19 cellular contexts compared by ENCODE assay signal in the genomic region with DNA sequence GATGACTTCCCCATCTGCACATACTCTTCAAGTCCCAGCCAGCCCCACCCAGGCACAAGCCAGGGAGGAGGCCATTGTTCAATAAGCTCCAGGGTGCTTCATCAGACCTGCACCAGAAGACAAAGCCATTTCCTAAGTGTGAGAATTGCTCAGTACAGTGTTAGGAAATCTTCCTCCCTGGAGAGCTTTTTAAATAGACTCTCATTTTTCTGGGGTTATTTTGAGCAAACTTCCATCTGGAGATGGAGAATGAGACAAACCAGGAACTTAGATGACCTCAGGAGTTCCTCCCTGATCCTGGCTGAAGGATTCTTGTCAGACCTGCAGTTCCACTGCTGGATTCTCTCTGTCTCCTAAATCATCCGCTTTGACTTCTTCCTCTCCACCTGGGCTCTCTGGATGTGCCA.
DNase-seq lines count a peak whose midpoint lies in the region; ATAC-seq and TF ChIP-seq lines count a peak whose summit lies in the region.
"Had no signal": no experiment of that assay in that cellular context is flagged by ENCODE, and none has a peak within 500 bp of the region (broad histone marks: within the 10 kb centered on the region; RNA-seq: fewer than 3 reads in every experiment).

No MANE protein-coding gene starts in this region.

- H3K4me1 ChIP-seq in GM23248 (ENCODE audit: insufficient read depth) (peaks cover 27% of the 10 kb centered on the region), body of pancreas (no peaks in the 10 kb centered on the region), heart right ventricle (peaks cover 0 to 31% (median 14%) of the 10 kb centered on the region in 9 donors), hepatocyte (ENCODE audit: insufficient read depth) (no peaks in the 10 kb centered on the region)
- H3K4me1 ChIP-seq: BE2C, Caco-2 had no signal

- TF ChIP-seq POLR2A in body of pancreas (IDR thresholded peaks at IDR 0.05): no peak

- H3K4me3 ChIP-seq in GM23248: no peak overlapping the region
- H3K4me3 ChIP-seq in body of pancreas: no peak overlapping the region
- H3K4me3 ChIP-seq in heart right ventricle: no peak overlapping the region
- H3K4me3 ChIP-seq in skeletal muscle cell (ENCODE audit: low read depth, low read length): no peak overlapping the region
- H3K4me3 ChIP-seq in hepatocyte: no peak overlapping the region
- H3K4me3 ChIP-seq: mucosa of descending colon, tibial artery had no signal

- TF ChIP-seq CTCF in body of pancreas (IDR thresholded peaks at IDR 0.05) (no peak), heart right ventricle (IDR thresholded peaks at IDR 0.05) (no peak), hepatocyte (IDR thresholded peaks at IDR 0.05; ENCODE audit: poor library complexity) (no peak)

- no peaks in the 10 kb centered on the region for H3K79me2 ChIP-seq in GM23248 (ENCODE audit: insufficient read depth)
- no peaks in the 10 kb centered on the region for H3K79me2 ChIP-seq in hepatocyte

- H3K27ac ChIP-seq in GM23248 (peak overlapping the region; percentile 31; the same call in 1 of the 2 replicates), body of pancreas (no peak overlapping the region), heart right ventricle (peak overlapping the region in 1 of 10 donors; percentile 11), hepatocyte (no peak overlapping the region)

- peak; percentile 72 for DNase-seq in GM23248
- DNase-seq in body of pancreas: no peak
- no peak for DNase-seq in heart right ventricle
- DNase-seq in skeletal muscle cell (ENCODE audit: low read depth): peak; percentile 39
- no peak for DNase-seq in NCI-H82 (lab: John Stamatoyannopoulos, UW)
- DNase-seq in hepatocyte (ENCODE audit: low spot score): no peak
- DNase-seq: activated CD4-positive, alpha-beta T cell treated with anti-CD3 and anti-CD28 coated beads, Interleukin-2, amount 50 U/mL, for 4 hours; activated T-cell treated with anti-CD3 and anti-CD28 coated beads for 4 hours; BE2C; Caco-2; EL; Karpas-422; mucosa of descending colon; NCI-H1092 treated with DMSO at 0.1 percent for 48 hours; NCI-H748 treated with DMSO at 0.1 percent for 48 hours; retina had no signal

- H3K9me2 ChIP-seq in GM23248 (ENCODE audit: insufficient read depth) (no peaks in the 10 kb centered on the region), hepatocyte (replicated peaks; ENCODE audit: insufficient read depth) (no peaks in the 10 kb centered on the region)

- no peak overlapping the region for H3K9ac ChIP-seq in GM23248

- H3K9me3 ChIP-seq in GM23248 (ENCODE audit: low read depth) (no peaks in the 10 kb centered on the region), body of pancreas (no peaks in the 10 kb centered on the region), heart right ventricle (no peaks in the 10 kb centered on the region), hepatocyte (ENCODE audit: low read depth) (no peaks in the 10 kb centered on the region)
- H3K9me3 ChIP-seq: BE2C, Caco-2, mucosa of descending colon, tibial artery had no signal

- 29 to 42% methylated on average over 1 of the region's 1 CpG for WGBS in GM23248 (ENCODE audit: low coverage in 1 of 2, low lambda C conversion rate in 2 of 2, missing lambda C conversion rate in 2 of 2), 2 experiments
- WGBS in body of pancreas, 2 donors: 18 to 31% methylated on average over 1 of the region's 1 CpG
- WGBS in heart right ventricle, 2 donors: 59 to 67% methylated on average over 1 of the region's 1 CpG
- 68% methylated on average over 1 of the region's 1 CpG for WGBS in hepatocyte (ENCODE audit: low lambda C conversion rate, missing lambda C conversion rate)

- intact Hi-C loops in body of pancreas (cut with DNase I) (no loop called here), heart right ventricle (cut with DNase I) (no loop called here)

- H3K4me2 ChIP-seq in GM23248 (ENCODE audit: unreplicated experiment): peak overlapping the region; percentile 0
- no peak overlapping the region for H3K4me2 ChIP-seq in hepatocyte

- H3K36me3 ChIP-seq in GM23248 (ENCODE audit: low read depth) (no peaks in the 10 kb centered on the region), body of pancreas (replicated peaks in 1 of 2; ENCODE audit: insufficient read depth in 1 of 2, low read depth in 2 of 2) (no peaks in the 10 kb centered on the region), heart right ventricle (no peaks in the 10 kb centered on the region), hepatocyte (replicated peaks; ENCODE audit: insufficient read depth, low read depth) (no peaks in the 10 kb centered on the region)
- H3K36me3 ChIP-seq: BE2C, tibial artery had no signal

- H2AFZ ChIP-seq in GM23248: no peak overlapping the region
- no peak overlapping the region for H2AFZ ChIP-seq in hepatocyte

- H3F3A ChIP-seq in GM23248 (ENCODE audit: insufficient read depth): peaks cover 11% of the 10 kb centered on the region

- ATAC-seq in body of pancreas (peak; percentile 27), heart right ventricle (peak in 7 of 8 donors; percentile 70 to 86 (median 81)), HG03521 (IDR thresholded peaks at IDR 0.05; ENCODE audit: unreplicated experiment) (no peak)
- ATAC-seq: mucosa of descending colon; stimulated activated memory B cell treated with anti-CD40 and anti-IgM and Interleukin-4, amounts not matched to agents 10 μg/mL and 1 μg/mL and 100 μg/mL, for 72 hours had no signal

- no peaks in the 10 kb centered on the region for H3K27me3 ChIP-seq in GM23248 (replicated peaks; ENCODE audit: insufficient read depth)
- H3K27me3 ChIP-seq in body of pancreas: no peaks in the 10 kb centered on the region
- no peaks in the 10 kb centered on the region for H3K27me3 ChIP-seq in heart right ventricle
- no peaks in the 10 kb centered on the region for H3K27me3 ChIP-seq in hepatocyte
- H3K27me3 ChIP-seq: BE2C, tibial artery had no signal

- in situ Hi-C loops in GM23248 (cut with MboI): no loop called here

- H4K20me1 ChIP-seq in GM23248 (ENCODE audit: insufficient read depth) (no peaks in the 10 kb centered on the region), hepatocyte (ENCODE audit: insufficient read depth, poor library complexity, severe bottlenecking) (no peaks in the 10 kb centered on the region)

Comparison
In these comparisons a context has a peak if more than half of its experiments do, and no peak if none do; other contexts are left out.
1. DNase-seq: peak in GM23248 (single experiment) and skeletal muscle cell (single experiment); none in body of pancreas (0 of 4), heart right ventricle (0 of 2), NCI-H82 (single experiment) and hepatocyte (single experiment).